8 cellular contexts compared by ENCODE assay signal in the genomic region with DNA sequence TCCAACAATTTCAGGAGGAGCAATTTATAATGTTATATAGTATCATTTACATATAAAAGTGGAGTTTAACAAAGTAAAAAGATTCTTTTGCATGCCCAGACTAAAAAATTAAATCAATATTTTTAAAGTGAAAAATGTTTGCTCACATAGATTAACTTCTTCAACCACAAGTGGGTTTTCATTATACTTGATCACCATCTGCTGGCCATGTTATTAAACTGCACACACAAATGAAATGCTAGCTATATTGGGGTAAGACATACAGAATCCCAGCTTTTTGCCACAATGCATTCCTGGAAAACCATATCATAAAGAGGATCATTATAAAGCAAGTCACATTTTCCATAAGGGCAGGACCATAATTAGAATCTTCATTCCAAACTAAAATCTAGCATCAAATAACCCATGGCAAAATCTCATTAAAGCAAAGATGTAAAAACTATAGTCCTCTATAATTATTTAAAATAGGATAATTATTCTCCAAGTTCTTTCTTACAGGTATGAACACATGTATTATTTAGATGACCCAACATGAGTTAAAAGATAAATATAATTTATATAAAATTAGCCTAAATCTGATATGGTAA. TPM values are rescaled to one million over a fixed set of nuclear protein-coding genes. Genes with fewer than 3 reads are reported as not detected.
DNase-seq lines count a peak whose midpoint lies in the region; ATAC-seq, FAIRE-seq and TF ChIP-seq lines count a peak whose summit lies in the region.

No MANE protein-coding gene starts in this region.

- H3K36me3 Mint-ChIP-seq in activated CD4-positive, alpha-beta T cell treated with anti-CD3 and anti-CD28 coated beads, Interleukin-2, amount 10 ng/mL, durations not matched to agents 24 days and 14 days (ENCODE audit: low read depth), result no peaks in the 10 kb centered on the region

- no peak overlapping the region for H3K27ac ChIP-seq in SK-N-MC
- H3K27ac ChIP-seq in pancreas, result no peak overlapping the region

- no peaks in the 10 kb centered on the region for H3K4me1 ChIP-seq in pancreas

- intact Hi-C loops in activated CD4-positive, alpha-beta T cell treated with anti-CD3 and anti-CD28 coated beads, Interleukin-2, amount 10 ng/mL, durations not matched to agents 24 days and 14 days (cut with micrococcal nuclease), result loop anchor here (1.0 to 5.0 kb wide), 3 partner anchors 608 to 934 kb away; no protein-coding TSS in a partner anchor
- intact Hi-C loops in pancreas (cut with DNase I), result loop anchor here in 1 of 3 donors (5.0 kb wide), 1 partner anchor 873 kb away; no protein-coding TSS in a partner anchor

- TF ChIP-seq CTCF in pancreas (IDR thresholded peaks at IDR 0.05), result peak; percentile 9 to 63 (median 54)

- peak; percentile 93 for FAIRE-seq in pancreas (lab: Jason Lieb, UNC)

- H3K4me3 Mint-ChIP-seq in activated CD4-positive, alpha-beta T cell treated with anti-CD3 and anti-CD28 coated beads, Interleukin-2, amount 10 ng/mL, durations not matched to agents 24 days and 14 days, result no peak overlapping the region

- H3K27ac Mint-ChIP-seq in activated CD4-positive, alpha-beta T cell treated with anti-CD3 and anti-CD28 coated beads, Interleukin-2, amount 10 ng/mL, durations not matched to agents 24 days and 14 days, result no peak overlapping the region

- H3K27me3 Mint-ChIP-seq in activated CD4-positive, alpha-beta T cell treated with anti-CD3 and anti-CD28 coated beads, Interleukin-2, amount 10 ng/mL, durations not matched to agents 24 days and 14 days, result peaks cover 2% of the 10 kb centered on the region

- H3K27me3 ChIP-seq in pancreas, result no peaks in the 10 kb centered on the region

- DNase-seq in activated CD4-positive, alpha-beta T cell treated with anti-CD3 and anti-CD28 coated beads, Interleukin-2, amount 10 ng/mL, durations not matched to agents 24 days and 14 days, result peak; percentile 77
- no peak for DNase-seq in activated CD4-positive, alpha-beta T cell treated with anti-CD3 and anti-CD28 coated beads, Interleukin-2, amount 50 U/mL, for 4 hours
- DNase-seq in Kasumi-1 (lab: John Stamatoyannopoulos, UW) (peak; percentile 71 to 80), SK-N-MC (ENCODE audit: low read depth, low spot score) (peak; percentile 53), fibroblast of gingiva (ENCODE audit: low read depth) (peak; percentile 49), pancreas (peak in 2 of 6 donors; percentile 11 to 19), activated gamma-delta T cell treated with Interleukin-2 at 50 U/mL for 16 hours (no peak)

- H3K9me3 ChIP-seq in SK-N-MC (ENCODE audit: low read depth, low read length), result no peaks in the 10 kb centered on the region
- H3K9me3 ChIP-seq in pancreas, result no peaks in the 10 kb centered on the region

- H3K36me3 ChIP-seq in SK-N-MC (ENCODE audit: insufficient read depth, low read length) (peaks cover 3% of the 10 kb centered on the region; the same call in 1 of the 2 replicates), pancreas (no peaks in the 10 kb centered on the region)

- H3K9me3 Mint-ChIP-seq in activated CD4-positive, alpha-beta T cell treated with anti-CD3 and anti-CD28 coated beads, Interleukin-2, amount 10 ng/mL, durations not matched to agents 24 days and 14 days, result no peaks in the 10 kb centered on the region

- ATAC-seq in pancreas (peak in 3 of 4 donors; percentile 81 to 83 (median 82)), GM21737 (IDR thresholded peaks at IDR 0.05; ENCODE audit: unreplicated experiment) (no peak)

- no peak overlapping the region for H3K9ac ChIP-seq in SK-N-MC (ENCODE audit: insufficient read length)

- H3K4me1 Mint-ChIP-seq in activated CD4-positive, alpha-beta T cell treated with anti-CD3 and anti-CD28 coated beads, Interleukin-2, amount 10 ng/mL, durations not matched to agents 24 days and 14 days, result no peaks in the 10 kb centered on the region

- H3K4me3 ChIP-seq in SK-N-MC (no peak overlapping the region), pancreas (no peak overlapping the region)

RNA-seq across cellular contexts. Expression of gene CEP112, which starts 26.3 kb away (rescaled TPM):
- total RNA-seq in activated CD4-positive, alpha-beta T cell treated with anti-CD3 and anti-CD28 coated beads, Interleukin-2, amount 10 ng/mL, durations not matched to agents 24 days and 14 days, result 1.3 and 2.0 TPM in 2 replicates
- 10 to 100 TPM in 3 of 6 donors, 1 to 10 TPM in 3; 8.4 to 11.4 (median 10.2) TPM for total RNA-seq in pancreas
- polyA plus RNA-seq in pancreas, result 1 to 10 TPM; 8.8 to 9.8 TPM

Comparison
In these comparisons a context has a peak if more than half of its experiments do, and no peak if none do; other contexts are left out.
1. DNase-seq: peak in activated CD4-positive, alpha-beta T cell treated with anti-CD3 and anti-CD28 coated beads, Interleukin-2, amount 10 ng/mL, durations not matched to agents 24 days and 14 days (single experiment), Kasumi-1 (2 of 2), SK-N-MC (single experiment) and fibroblast of gingiva (single experiment); none in activated CD4-positive, alpha-beta T cell treated with anti-CD3 and anti-CD28 coated beads, Interleukin-2, amount 50 U/mL, for 4 hours (0 of 2) and activated gamma-delta T cell treated with Interleukin-2 at 50 U/mL for 16 hours (single experiment).